ENCODE assay signal across 13 cellular contexts in the genomic region with DNA sequence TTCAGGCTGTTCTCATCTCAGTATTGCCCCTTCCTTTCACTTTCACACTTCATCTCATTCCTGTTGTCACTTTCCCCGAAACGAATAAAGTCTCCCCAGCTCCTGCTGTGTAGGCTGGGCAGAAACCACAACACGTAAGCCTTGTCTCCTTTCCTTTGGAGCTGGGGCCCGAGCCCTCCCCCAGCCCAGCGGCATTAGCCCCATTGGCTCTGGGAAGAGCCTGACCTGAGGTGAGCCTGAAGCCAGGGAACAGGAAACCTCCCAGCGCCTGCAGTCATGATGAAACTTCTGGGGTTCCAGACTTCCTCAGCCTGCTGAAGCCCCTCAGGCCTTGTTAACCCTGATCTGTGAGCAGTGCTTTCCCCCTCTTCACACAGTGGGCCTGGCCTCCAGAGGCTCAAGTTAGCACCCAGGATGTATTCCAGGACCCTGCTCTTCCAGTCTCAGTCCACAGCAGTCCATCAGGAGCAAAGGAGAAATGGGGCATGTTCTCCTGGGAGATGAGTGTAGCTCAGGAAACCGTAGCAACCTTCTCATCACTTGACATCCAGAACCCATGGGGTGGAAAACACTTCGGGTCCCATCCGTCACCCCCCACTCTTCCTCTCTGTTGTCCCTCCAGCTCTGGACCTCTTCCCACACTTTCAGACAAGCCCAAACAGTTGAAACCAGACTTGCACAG. TPM values are rescaled to one million over a fixed set of nuclear protein-coding genes. Genes with fewer than 3 reads are reported as not detected.
A peak's percentile ranks its signal among the peaks of the same experiment; 100 is the strongest.
DNase-seq lines count a peak whose midpoint lies in the region; ATAC-seq and TF ChIP-seq lines count a peak whose summit lies in the region.
"Had no signal": no experiment of that assay in that cellular context is flagged by ENCODE, and none has a peak within 500 bp of the region (broad histone marks: within the 10 kb centered on the region; RNA-seq: fewer than 3 reads in every experiment).

No MANE protein-coding gene starts in this region.

- no peak overlapping the region for H2AFZ ChIP-seq in neuronal stem cell (ENCODE audit: low read length)

- ATAC-seq in activated T-cell treated with anti-CD3 and anti-CD28 coated beads, Interleukin-2, amount 50 U/mL, for 4 hours: peak; percentile 41 to 58
- ATAC-seq in left lung: no peak
- ATAC-seq: foreskin keratinocyte had no signal

- 44 to 50% methylated on average over 8 to 9 of the region's 9 CpGs for WGBS in tibial nerve, 2 donors
- WGBS in neuronal stem cell (ENCODE audit: extremely low coverage in 2 of 2, insufficient read length in 2 of 2, insufficient replicate concordance in 1 of 2), 2 donors: no CpG with 5 or more reads among the region's 9 CpGs

- H3K9me3 Mint-ChIP-seq in activated T-cell treated with anti-CD3 and anti-CD28 coated beads, Interleukin-2, amount 50 U/mL, for 4 hours: no peaks in the 10 kb centered on the region
- H3K9me3 Mint-ChIP-seq in activated naive CD8-positive, alpha-beta T cell (ENCODE audit: low read depth): no peaks in the 10 kb centered on the region
- H3K9me3 Mint-ChIP-seq: HFFc6 had no signal

- H3K4ac ChIP-seq in neuronal stem cell (ENCODE audit: low read length): no peak overlapping the region

- H3K18ac ChIP-seq in neuronal stem cell (ENCODE audit: low read length): no peak overlapping the region

- H3K27me3 Mint-ChIP-seq in activated T-cell treated with anti-CD3 and anti-CD28 coated beads, Interleukin-2, amount 50 U/mL, for 4 hours (ENCODE audit: low read depth): no peaks in the 10 kb centered on the region
- H3K27me3 Mint-ChIP-seq in activated naive CD8-positive, alpha-beta T cell: no peaks in the 10 kb centered on the region

- H3K4me3 ChIP-seq in left lung (no peak overlapping the region), tibial nerve (no peak overlapping the region), neuronal stem cell (ENCODE audit: low read length in 2 of 2) (no peak overlapping the region)

- no peak overlapping the region for H2AK5ac ChIP-seq in neuronal stem cell (ENCODE audit: low read depth, low read length)

- H4K8ac ChIP-seq in neuronal stem cell (ENCODE audit: low read depth, low read length): no peak overlapping the region

- H3K27ac ChIP-seq in left lung: peak overlapping the region; percentile 3 to 6
- peak overlapping the region in 3 of 4 donors; percentile 9 to 66 (median 65) for H3K27ac ChIP-seq in tibial nerve
- H3K27ac ChIP-seq in neuronal stem cell (replicated peaks; ENCODE audit: low read length): no peak overlapping the region
- H3K27ac ChIP-seq: foreskin keratinocyte, neutrophil had no signal

- no peak overlapping the region for H2BK15ac ChIP-seq in neuronal stem cell (ENCODE audit: low read length)

- no peak for TF ChIP-seq CTCF in left lung (IDR thresholded peaks at IDR 0.05)
- no peak for TF ChIP-seq CTCF in tibial nerve (IDR thresholded peaks at IDR 0.05)

- H3K4me3 Mint-ChIP-seq in activated T-cell treated with anti-CD3 and anti-CD28 coated beads, Interleukin-2, amount 50 U/mL, for 4 hours: peak overlapping the region; percentile 1
- H3K4me3 Mint-ChIP-seq in activated naive CD8-positive, alpha-beta T cell: no peak overlapping the region
- H3K4me3 Mint-ChIP-seq: HFFc6 had no signal

- peaks cover 14% of the 10 kb centered on the region for H3K4me1 Mint-ChIP-seq in activated T-cell treated with anti-CD3 and anti-CD28 coated beads, Interleukin-2, amount 50 U/mL, for 4 hours (ENCODE audit: low read depth)
- H3K4me1 Mint-ChIP-seq in activated naive CD8-positive, alpha-beta T cell (ENCODE audit: low read depth): peaks cover 14% of the 10 kb centered on the region

- no peak for DNase-seq in activated T-cell treated with anti-CD3 and anti-CD28 coated beads, Interleukin-2, amount 50 U/mL, for 4 hours
- DNase-seq in activated T-cell treated with anti-CD3 and anti-CD28 coated beads, Interleukin-2, amount 50 U/mL, for 1 hour: no peak
- DNase-seq in left lung (no peak), tibial nerve (ENCODE audit: low spot score in 2 of 2) (no peak), neuronal stem cell (ENCODE audit: low spot score) (no peak), 8988T (no peak), NOMO-1 (lab: John Stamatoyannopoulos, UW; ENCODE audit: unreplicated experiment in 2 of 2) (no peak)
- DNase-seq: foreskin keratinocyte, HFFc6 had no signal

- H3K4me1 ChIP-seq in left lung (peaks cover 3 to 40% of the 10 kb centered on the region in 2 donors), tibial nerve (peaks cover 0 to 49% (median 12%) of the 10 kb centered on the region in 4 donors), neuronal stem cell (ENCODE audit: control insufficient read depth in 2 of 2, insufficient read depth in 1 of 2, low read depth in 1 of 2, low read length in 2 of 2) (peaks cover 0 to 2% of the 10 kb centered on the region in 2 donors)
- H3K4me1 ChIP-seq: foreskin keratinocyte had no signal

- H3K36me3 ChIP-seq in left lung (peaks cover 0 to 69% of the 10 kb centered on the region in 2 donors), tibial nerve (peaks cover 0 to 75% (median 0%) of the 10 kb centered on the region in 3 donors), neuronal stem cell (replicated peaks in 1 of 2; ENCODE audit: control insufficient read depth in 2 of 2, insufficient read depth in 2 of 2, low read length in 2 of 2) (peaks cover 26 to 88% of the 10 kb centered on the region in 2 donors)

- H3K14ac ChIP-seq in neuronal stem cell (ENCODE audit: low read length): no peak overlapping the region

- intact Hi-C loops in left lung (cut with DNase I): loop anchor here in 1 of 2 donors (10.0 kb wide), 1 partner anchor 68 kb away; no protein-coding TSS in a partner anchor

- no peak overlapping the region for H2BK120ac ChIP-seq in neuronal stem cell (ENCODE audit: low read depth, low read length)

- H4K91ac ChIP-seq in neuronal stem cell (ENCODE audit: low read depth, low read length, poor library complexity): no peak overlapping the region

- peak overlapping the region; percentile 87 for H3K27ac Mint-ChIP-seq in activated naive CD8-positive, alpha-beta T cell
- H3K27ac Mint-ChIP-seq: HFFc6 had no signal

- H2BK5ac ChIP-seq in neuronal stem cell (ENCODE audit: low read length): no peak overlapping the region

- H3K36me3 Mint-ChIP-seq in activated T-cell treated with anti-CD3 and anti-CD28 coated beads, Interleukin-2, amount 50 U/mL, for 4 hours (ENCODE audit: insufficient read depth): peaks cover 19% of the 10 kb centered on the region
- H3K36me3 Mint-ChIP-seq in activated naive CD8-positive, alpha-beta T cell: no peaks in the 10 kb centered on the region

- no peak overlapping the region for H2BK12ac ChIP-seq in neuronal stem cell (ENCODE audit: low read length)

- no peaks in the 10 kb centered on the region for H3K79me1 ChIP-seq in neuronal stem cell (ENCODE audit: low read depth, low read length)

- H3K27me3 ChIP-seq in left lung (no peaks in the 10 kb centered on the region), tibial nerve (no peaks in the 10 kb centered on the region), neuronal stem cell (ENCODE audit: control insufficient read depth in 3 of 3, insufficient read depth in 3 of 3, low read depth in 1 of 3, low read length in 3 of 3) (no peaks in the 10 kb centered on the region)
- H3K27me3 ChIP-seq: neutrophil had no signal

- TF ChIP-seq EP300 in tibial nerve (IDR thresholded peaks at IDR 0.05): no peak

- TF ChIP-seq POLR2A in tibial nerve (IDR thresholded peaks at IDR 0.05): no peak

- H3K9me3 ChIP-seq in left lung (no peaks in the 10 kb centered on the region), tibial nerve (no peaks in the 10 kb centered on the region), neuronal stem cell (replicated peaks in 1 of 2; ENCODE audit: control insufficient read depth in 2 of 2, insufficient read depth in 1 of 2, low read depth in 1 of 2, low read length in 2 of 2) (no peaks in the 10 kb centered on the region)
- H3K9me3 ChIP-seq: neutrophil had no signal

- H3K9ac ChIP-seq in neuronal stem cell (ENCODE audit: low read depth, low read length, poor library complexity): no peak overlapping the region

- H3K23ac ChIP-seq in neuronal stem cell (ENCODE audit: low read depth, low read length, poor library complexity): no peak overlapping the region

- H3K4me2 ChIP-seq in neuronal stem cell (ENCODE audit: insufficient read depth, low read length, poor library complexity, severe bottlenecking): no peak overlapping the region

RNA-seq across cellular contexts. Expression of a gene that starts 21.8 kb away (rescaled TPM):
- 1 to 10 TPM; 1.8 to 2.6 (median 2.2) TPM for total RNA-seq in activated T-cell treated with anti-CD3 and anti-CD28 coated beads, Interleukin-2, amount 50 U/mL, for 4 hours
- total RNA-seq in left lung (10 to 100 TPM; 26.5 to 29.3 TPM), tibial nerve (10 to 100 TPM; 13.8 to 24.7 (median 18.6) TPM)
- polyA plus RNA-seq in neuronal stem cell (2013, experiment 1 of 2): 29.4 TPM
- 30.2 TPM for polyA plus RNA-seq in neuronal stem cell (2013, experiment 2 of 2)

RNA-seq across cellular contexts. Expression of a gene that starts 29.7 kb away (rescaled TPM):
- total RNA-seq in activated T-cell treated with anti-CD3 and anti-CD28 coated beads, Interleukin-2, amount 50 U/mL, for 4 hours: 10 to 100 TPM; 12.5 to 17.3 (median 14.4) TPM
- total RNA-seq in left lung (10 to 100 TPM; 18.9 to 21.3 TPM), tibial nerve (10 to 100 TPM; 21.6 to 27.7 (median 26.1) TPM)
- 14.7 TPM for polyA plus RNA-seq in neuronal stem cell (2013, experiment 1 of 2)
- polyA plus RNA-seq in neuronal stem cell (2013, experiment 2 of 2): 13.5 TPM

RNA-seq across cellular contexts. Expression of a gene that starts 43.2 kb away (rescaled TPM):
- total RNA-seq in activated T-cell treated with anti-CD3 and anti-CD28 coated beads, Interleukin-2, amount 50 U/mL, for 4 hours: not detected
- total RNA-seq in left lung (not detected), tibial nerve (not detected)
- not detected for polyA plus RNA-seq in neuronal stem cell (2013, experiment 1 of 2)
- not detected for polyA plus RNA-seq in neuronal stem cell (2013, experiment 2 of 2)
- total RNA-seq: aorta; foreskin keratinocyte; HFFc6; T-helper 1 cell treated with Interleukin-12 subunit alpha and Interleukin-12 subunit beta and Interleukin-4 antibody, amounts not matched to agents 30 ng/mL and 1 ng/mL, for 36 hours had no signal
- polyA plus RNA-seq: foreskin keratinocyte had no signal

Comparison
In these comparisons a context has a peak if more than half of its experiments do, and no peak if none do; other contexts are left out.
1. RNA of a gene that starts 21.8 kb away (total RNA-seq): 26.5 to 29.3 TPM in left lung and 13.8 to 24.7 TPM in tibial nerve; 1.8 to 2.6 TPM in activated T-cell treated with anti-CD3 and anti-CD28 coated beads, Interleukin-2, amount 50 U/mL, for 4 hours; every median in the first group is over 4 times any median in the second.